ENCODE assay signal across 1 cellular context in genomic region chr11:110091995-110092576, GRCh38.
TF ChIP-seq lines count a peak whose summit lies in the region.

No MANE protein-coding gene starts in this region.

TF ChIP-seq in K562, 482 proteins besides CTCF, POLR2A, EP300 and RAD21 (continued from another document):
- TF ChIP-seq, protein P1, sequence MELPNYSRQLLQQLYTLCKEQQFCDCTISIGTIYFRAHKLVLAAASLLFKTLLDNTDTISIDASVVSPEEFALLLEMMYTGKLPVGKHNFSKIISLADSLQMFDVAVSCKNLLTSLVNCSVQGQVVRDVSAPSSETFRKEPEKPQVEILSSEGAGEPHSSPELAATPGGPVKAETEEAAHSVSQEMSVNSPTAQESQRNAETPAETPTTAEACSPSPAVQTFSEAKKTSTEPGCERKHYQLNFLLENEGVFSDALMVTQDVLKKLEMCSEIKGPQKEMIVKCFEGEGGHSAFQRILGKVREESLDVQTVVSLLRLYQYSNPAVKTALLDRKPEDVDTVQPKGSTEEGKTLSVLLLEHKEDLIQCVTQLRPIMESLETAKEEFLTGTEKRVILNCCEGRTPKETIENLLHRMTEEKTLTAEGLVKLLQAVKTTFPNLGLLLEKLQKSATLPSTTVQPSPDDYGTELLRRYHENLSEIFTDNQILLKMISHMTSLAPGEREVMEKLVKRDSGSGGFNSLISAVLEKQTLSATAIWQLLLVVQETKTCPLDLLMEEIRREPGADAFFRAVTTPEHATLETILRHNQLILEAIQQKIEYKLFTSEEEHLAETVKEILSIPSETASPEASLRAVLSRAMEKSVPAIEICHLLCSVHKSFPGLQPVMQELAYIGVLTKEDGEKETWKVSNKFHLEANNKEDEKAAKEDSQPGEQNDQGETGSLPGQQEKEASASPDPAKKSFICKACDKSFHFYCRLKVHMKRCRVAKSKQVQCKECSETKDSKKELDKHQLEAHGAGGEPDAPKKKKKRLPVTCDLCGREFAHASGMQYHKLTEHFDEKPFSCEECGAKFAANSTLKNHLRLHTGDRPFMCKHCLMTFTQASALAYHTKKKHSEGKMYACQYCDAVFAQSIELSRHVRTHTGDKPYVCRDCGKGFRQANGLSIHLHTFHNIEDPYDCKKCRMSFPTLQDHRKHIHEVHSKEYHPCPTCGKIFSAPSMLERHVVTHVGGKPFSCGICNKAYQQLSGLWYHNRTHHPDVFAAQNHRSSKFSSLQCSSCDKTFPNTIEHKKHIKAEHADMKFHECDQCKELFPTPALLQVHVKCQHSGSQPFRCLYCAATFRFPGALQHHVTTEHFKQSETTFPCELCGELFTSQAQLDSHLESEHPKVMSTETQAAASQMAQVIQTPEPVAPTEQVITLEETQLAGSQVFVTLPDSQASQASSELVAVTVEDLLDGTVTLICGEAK (IDR thresholded peaks at IDR 0.05), result peak; percentile 35; the same call in 1 of the 2 replicates
- TF ChIP-seq, protein P1 (CRISPR knock-in tag; IDR thresholded peaks at IDR 0.05), result no peak
- TF ChIP-seq ZNF347 (CRISPR knock-in tag; IDR thresholded peaks at IDR 0.05; ENCODE audit: low read depth), result no peak
- peak in 1 of 2 experiments; percentile 56; a peak in 1 of 4 replicates for TF ChIP-seq TEAD1 (CRISPR knock-in tag; IDR thresholded peaks at IDR 0.05)
- TF ChIP-seq FIP1L1 (IDR thresholded peaks at IDR 0.05; ENCODE audit: low read depth, low read length, poor library complexity, severe bottlenecking), result no peak
- peak; percentile 43; the same call in 1 of the 2 replicates for TF ChIP-seq ZNF589 (CRISPR knock-in tag; IDR thresholded peaks at IDR 0.05; ENCODE audit: low read depth)
